ENCODE assay signal across 8 cellular contexts in the genomic region with DNA sequence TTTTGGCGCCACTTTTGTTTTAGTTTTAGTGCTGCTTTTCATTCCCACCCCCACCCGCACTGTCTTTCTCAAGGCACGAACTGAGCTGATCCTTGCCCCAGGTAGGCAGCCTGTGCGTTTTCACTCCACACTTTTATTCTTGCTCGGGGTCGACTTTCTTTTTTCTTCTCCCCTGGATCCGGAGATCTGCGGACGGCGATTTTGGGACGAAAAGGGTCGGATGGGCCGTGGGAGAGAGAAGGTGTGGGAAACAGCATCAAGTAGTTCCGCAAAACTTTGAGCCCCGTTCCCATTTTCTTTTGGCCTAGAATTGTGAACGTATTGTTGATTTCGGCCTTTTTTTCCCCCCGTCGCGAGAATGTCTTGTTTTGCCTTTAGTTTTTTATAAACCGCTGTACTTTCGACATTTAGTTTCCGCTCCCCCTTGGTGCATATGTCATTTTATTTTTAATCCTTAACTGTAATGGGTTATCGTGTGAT. TPM values are rescaled to one million over a fixed set of nuclear protein-coding genes. Genes with fewer than 3 reads are reported as not detected.
A peak's percentile ranks its signal among the peaks of the same experiment; 100 is the strongest.
DNase-seq lines count a peak whose midpoint lies in the region; ATAC-seq, FAIRE-seq and TF ChIP-seq lines count a peak whose summit lies in the region.

No MANE protein-coding gene starts in this region.

- POLR2A ChIA-PET in A549 (lab: Yijun Ruan, JAX), result interaction anchor here (0.6 to 1.3 kb wide), 5 partner anchors 9 to 169 kb away, joined by 3 to 6 read pairs (median 4); a partner anchor contains a TSS

- H3K4me1 ChIP-seq in A549 (peaks cover 24% of the 10 kb centered on the region), foreskin keratinocyte (peaks cover 8% of the 10 kb centered on the region), sigmoid colon (peaks cover 0 to 21% (median 10%) of the 10 kb centered on the region in 4 donors)

- H3K9me3 ChIP-seq in A549, result no peaks in the 10 kb centered on the region
- no peaks in the 10 kb centered on the region for H3K9me3 ChIP-seq in sigmoid colon

- no peaks in the 10 kb centered on the region for H3K36me3 ChIP-seq in sigmoid colon

- intact Hi-C loops in sigmoid colon (cut with DNase I), result loop anchor here (5.0 kb wide), 1 partner anchor 55 kb away; no protein-coding TSS in a partner anchor

- H3K27me3 ChIP-seq in foreskin keratinocyte (no peaks in the 10 kb centered on the region), sigmoid colon (no peaks in the 10 kb centered on the region)

- H3K4me2 ChIP-seq in A549, result peak overlapping the region; percentile 91

- H3K4me3 ChIP-seq in A549, result peak overlapping the region; percentile 94
- H3K4me3 ChIP-seq in sigmoid colon, result peak overlapping the region; percentile 70 to 80 (median 79)

- no peak for TF ChIP-seq RAD21 in A549 (conservative IDR thresholded peaks at IDR 0.05 in 1 of 2, IDR thresholded peaks at IDR 0.05 in 1 of 2)

- no peak for TF ChIP-seq POLR2A in A549 (IDR thresholded peaks at IDR 0.05; ENCODE audit: low read length)
- no peak for TF ChIP-seq POLR2A in sigmoid colon (IDR thresholded peaks at IDR 0.05)

- TF ChIP-seq EP300 in A549 (IDR thresholded peaks at IDR 0.05), result no peak
- no peak for TF ChIP-seq EP300 in sigmoid colon (IDR thresholded peaks at IDR 0.05)

- 1% methylated on average over 23 of the region's 24 CpGs for WGBS in A549 (ENCODE audit: missing lambda C conversion rate)
- 1% methylated on average over 24 of the region's 24 CpGs for WGBS in sigmoid colon, 2 donors

- no peak for FAIRE-seq in A549 (lab: Jason Lieb, UNC)
- peak; percentile 31 for FAIRE-seq in GM18507 (lab: Jason Lieb, UNC)

- TF ChIP-seq CTCF in A549 (IDR thresholded peaks at IDR 0.05) (no peak), VCaP (conservative IDR thresholded peaks at IDR 0.05) (no peak), foreskin keratinocyte (conservative IDR thresholded peaks at IDR 0.05) (no peak), sigmoid colon (IDR thresholded peaks at IDR 0.05) (no peak)

- DNase-seq in A549 (ENCODE audit: low read depth in 1 of 2, low spot score in 1 of 2), result peak in 1 of 2 experiments; percentile 39
- DNase-seq in GM18507 (ENCODE audit: extremely low spot score, insufficient read length, low read depth), result no peak
- peak in 1 of 2 donors; percentile 25 for DNase-seq in foreskin keratinocyte
- no peak for DNase-seq in sigmoid colon
- no peak for DNase-seq in SHP77 treated with DMSO at 0.1 percent for 48 hours (lab: John Stamatoyannopoulos, UW)
- no peak for DNase-seq in activated CD4-positive, CD25-positive, alpha-beta regulatory T cell treated with anti-CD3 and anti-CD28 coated beads, Interleukin-2, amount 50 U/mL, for 72 hours

- H3K27ac ChIP-seq in A549 (peak overlapping the region; percentile 100), VCaP (peak overlapping the region; percentile 87), foreskin keratinocyte (peak overlapping the region; percentile 100), sigmoid colon (peak overlapping the region; percentile 94 to 99 (median 97))

- peak; percentile 3 to 14; a peak in 3 of 6 replicates for ATAC-seq in A549
- no peak for ATAC-seq in foreskin keratinocyte
- ATAC-seq in activated CD4-positive, CD25-positive, alpha-beta regulatory T cell treated with anti-CD3 and anti-CD28 coated beads, Interleukin-2, amount 50 U/mL, for 24 hours, result no peak

- CTCF ChIA-PET in A549 (lab: Yijun Ruan, JAX), result interaction anchor here (0.7 to 1.0 kb wide), 3 partner anchors 9 to 56 kb away, joined by 3 to 4 read pairs (median 3); no protein-coding TSS in a partner anchor

TF ChIP-seq in A549, 52 proteins besides CTCF, POLR2A, EP300 and RAD21:
- TF ChIP-seq HDAC2 (IDR thresholded peaks at IDR 0.05) (no peak), CEBPB (IDR thresholded peaks at IDR 0.05) (no peak), CBX8 (IDR thresholded peaks at IDR 0.05) (no peak), ZSCAN20 (CRISPR knock-in tag; IDR thresholded peaks at IDR 0.05) (no peak)
- TF ChIP-seq, protein P1, sequence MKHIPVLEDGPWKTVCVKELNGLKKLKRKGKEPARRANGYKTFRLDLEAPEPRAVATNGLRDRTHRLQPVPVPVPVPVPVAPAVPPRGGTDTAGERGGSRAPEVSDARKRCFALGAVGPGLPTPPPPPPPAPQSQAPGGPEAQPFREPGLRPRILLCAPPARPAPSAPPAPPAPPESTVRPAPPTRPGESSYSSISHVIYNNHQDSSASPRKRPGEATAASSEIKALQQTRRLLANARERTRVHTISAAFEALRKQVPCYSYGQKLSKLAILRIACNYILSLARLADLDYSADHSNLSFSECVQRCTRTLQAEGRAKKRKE (CRISPR knock-in tag; IDR thresholded peaks at IDR 0.05; ENCODE audit: low read depth), result no peak
- TF ChIP-seq, protein P2, sequence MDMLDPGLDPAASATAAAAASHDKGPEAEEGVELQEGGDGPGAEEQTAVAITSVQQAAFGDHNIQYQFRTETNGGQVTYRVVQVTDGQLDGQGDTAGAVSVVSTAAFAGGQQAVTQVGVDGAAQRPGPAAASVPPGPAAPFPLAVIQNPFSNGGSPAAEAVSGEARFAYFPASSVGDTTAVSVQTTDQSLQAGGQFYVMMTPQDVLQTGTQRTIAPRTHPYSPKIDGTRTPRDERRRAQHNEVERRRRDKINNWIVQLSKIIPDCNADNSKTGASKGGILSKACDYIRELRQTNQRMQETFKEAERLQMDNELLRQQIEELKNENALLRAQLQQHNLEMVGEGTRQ (IDR thresholded peaks at IDR 0.05), result no peak

RNA-seq across cellular contexts. Expression of a gene that starts 0.5 kb away (rescaled TPM):
- 67.3 and 92.8 TPM in 2 replicates for polyA plus RNA-seq in A549 (2011; rRNA removed)
- polyA plus RNA-seq in A549 (2012; cell fraction: cytosol; rRNA removed), result 11.2 and 12.0 TPM in 2 replicates
- 7.9 and 10.0 TPM in 2 replicates for polyA plus RNA-seq in A549 (2012; cell fraction: nucleus; rRNA removed)
- polyA plus RNA-seq in A549 (2017; fragmentation: RNase III; extraction: RNeasy Plus Mini Kit Qiagen cat#74134 plus additional on column Dnase treatment), result 45.5 to 49.5 TPM (median 46.2 TPM) in 3 replicates
- 45.4 and 48.3 TPM in 2 replicates for polyA minus RNA-seq in A549 (2011; rRNA and poly(A)+ RNA removed)
- total RNA-seq in foreskin keratinocyte, result 46.6 and 46.7 TPM in 2 replicates
- 7.9 and 9.4 TPM in 2 replicates for polyA plus RNA-seq in foreskin keratinocyte
- 100 to 1,000 TPM in 1 of 4 donors, 10 to 100 TPM in 3; 60.1 to 117 (median 88.4) TPM for total RNA-seq in sigmoid colon
- 10 to 100 TPM; 21.6 to 29.9 (median 26.6) TPM for polyA plus RNA-seq in sigmoid colon

Comparison
In these comparisons a context has a peak if more than half of its experiments do, and no peak if none do; other contexts are left out.
1. ATAC-seq: peak in A549 (2 of 2); none in foreskin keratinocyte (single experiment) and activated CD4-positive, CD25-positive, alpha-beta regulatory T cell treated with anti-CD3 and anti-CD28 coated beads, Interleukin-2, amount 50 U/mL, for 24 hours (0 of 2).
2. Peak in every context shown above with its lines, with median percentiles within 50 percentile points of each other: H3K27ac ChIP-seq.